In genomic region chr9:117114768-117115167, GRCh38 we compare ENCODE assay signal across 22 cellular contexts.
"Had no signal": no experiment of that assay in that cellular context is flagged by ENCODE, and none has a peak within 500 bp of the region (broad histone marks: within the 10 kb centered on the region; RNA-seq: fewer than 3 reads in every experiment).

No MANE protein-coding gene starts in this region.

- H3K27me3 ChIP-seq: breast epithelium, spleen, testis had no signal

- DNase-seq: activated CD4-positive, alpha-beta T cell treated with anti-CD3 and anti-CD28 coated beads, Interleukin-2, amount 50 U/mL, for 1 hour; activated CD4-positive, CD25-positive, alpha-beta regulatory T cell treated with anti-CD3 and anti-CD28 coated beads, Interleukin-2, amount 50 U/mL, for 72 hours; activated CD8-positive, alpha-beta memory T cell treated with anti-CD3 and anti-CD28 coated beads, Interleukin-2, amount 50 U/mL, for 48 hours; activated effector memory CD4-positive, alpha-beta T cell treated with anti-CD3 and anti-CD28 coated beads, Interleukin-2, amount 50 U/mL, for 16 hours; activated T-cell treated with anti-CD3 and anti-CD28 coated beads, Interleukin-2, amount 50 U/mL, for 48 hours; cerebellar nuclear complex; effector CD4-positive, alpha-beta T cell; glutamatergic neuron; hippocampal formation; kidney; nucleus accumbens; spleen; stimulated activated CD4-positive, alpha-beta T cell treated with anti-CD3 and anti-CD28 coated beads, Interleukin-4, amount 100 ng/mL, for 4 hours; T-cell; T1000; testis had no signal

- H3K9me3 ChIP-seq: breast epithelium, spleen, testis had no signal

- H3K36me3 ChIP-seq: breast epithelium, spleen had no signal

- H3K4me1 ChIP-seq: breast epithelium, spleen, testis had no signal

- FAIRE-seq: astrocyte, endothelial cell of umbilical vein, kidney had no signal

- H3K4me3 ChIP-seq: breast epithelium, lung, spleen, testis had no signal

- ATAC-seq: left lobe of liver; stimulated activated memory B cell treated with anti-CD40 and anti-IgM and Interleukin-4, amounts not matched to agents 10 μg/mL and 1 μg/mL and 100 μg/mL, for 72 hours; T-cell had no signal

- H3K27ac ChIP-seq: breast epithelium, spleen, testis had no signal
